In the genomic region with DNA sequence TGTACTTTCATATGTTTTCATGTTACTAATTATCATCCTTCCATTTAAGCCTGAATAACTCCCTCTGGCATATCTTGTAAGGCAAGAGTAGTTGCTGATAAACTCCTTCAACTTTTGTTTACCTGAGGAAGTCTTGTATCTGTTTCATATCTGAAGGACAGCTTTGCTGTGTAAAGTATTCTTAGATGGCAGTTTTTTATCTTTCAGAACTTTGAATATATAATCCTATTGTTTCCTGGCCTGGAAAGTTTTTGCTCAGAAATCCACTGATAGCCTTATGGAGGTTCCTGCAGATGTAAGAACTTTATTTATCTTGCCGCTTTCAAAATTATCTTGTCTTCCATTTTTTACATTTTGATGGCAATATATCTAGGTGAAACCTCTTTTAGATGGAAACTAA, we compare ENCODE assay signal across 31 cellular contexts.
"Had no signal": no experiment of that assay in that cellular context is flagged by ENCODE, and none has a peak within 500 bp of the region (broad histone marks: within the 10 kb centered on the region; RNA-seq: fewer than 3 reads in every experiment).

No MANE protein-coding gene starts in this region.

- H3K4me1 Mint-ChIP-seq: naive thymus-derived CD4-positive, alpha-beta T cell; natural killer cell; nephron; neural progenitor cell; stimulated activated memory B cell treated with anti-CD40 and anti-IgM and Interleukin-4, amounts not matched to agents 10 μg/mL and 1 μg/mL and 100 μg/mL, for 72 hours; stimulated activated naive CD8-positive, alpha-beta T cell treated with anti-CD3 and anti-CD28 coated beads, Interleukin-15, amount 100 ng/mL, for 72 hours had no signal

- H3K36me3 ChIP-seq: ovary, prostate gland, suprapubic skin, tibial artery, transverse colon, upper lobe of right lung, uterus had no signal

- H3K4me3 Mint-ChIP-seq: naive thymus-derived CD4-positive, alpha-beta T cell; natural killer cell; nephron; neural progenitor cell; stimulated activated memory B cell treated with anti-CD40 and anti-IgM and Interleukin-4, amounts not matched to agents 10 μg/mL and 1 μg/mL and 100 μg/mL, for 72 hours; stimulated activated naive CD8-positive, alpha-beta T cell treated with anti-CD3 and anti-CD28 coated beads, Interleukin-15, amount 100 ng/mL, for 72 hours; type B pancreatic cell had no signal

- H3K4me3 ChIP-seq: neural progenitor cell, ovary, prostate gland, skin epidermis, smooth muscle cell, spleen, suprapubic skin, testis, tibial artery, transverse colon, upper lobe of right lung, uterus had no signal

- H3K9me3 ChIP-seq: ovary, prostate gland, testis had no signal

- H3K27ac ChIP-seq: neural progenitor cell, ovary, parathyroid adenoma, prostate gland, skin epidermis, spleen, suprapubic skin, testis, tibial artery, transverse colon, upper lobe of right lung, uterus had no signal

- ATAC-seq: naive thymus-derived CD4-positive, alpha-beta T cell; natural killer cell; right cardiac atrium; sciatic nerve; stimulated activated memory B cell treated with anti-CD40 and anti-IgM and Interleukin-4, amounts not matched to agents 10 μg/mL and 1 μg/mL and 100 μg/mL, for 72 hours; stimulated activated naive CD8-positive, alpha-beta T cell treated with anti-CD3 and anti-CD28 coated beads, Interleukin-15, amount 100 ng/mL, for 72 hours; stimulated activated naive CD8-positive, alpha-beta T cell treated with anti-CD3 and anti-CD28 coated beads, Interleukin-15, Interleukin-2, amounts not matched to agents 100 U/mL and 50 U/mL, for 24 hours; upper lobe of right lung had no signal

- H3K27ac Mint-ChIP-seq: naive thymus-derived CD4-positive, alpha-beta T cell; natural killer cell; nephron; neural progenitor cell; stimulated activated memory B cell treated with anti-CD40 and anti-IgM and Interleukin-4, amounts not matched to agents 10 μg/mL and 1 μg/mL and 100 μg/mL, for 72 hours; stimulated activated naive CD8-positive, alpha-beta T cell treated with anti-CD3 and anti-CD28 coated beads, Interleukin-15, amount 100 ng/mL, for 72 hours; type B pancreatic cell had no signal

- H3K27me3 ChIP-seq: ovary, spleen, testis, tibial artery, transverse colon, upper lobe of right lung, uterus had no signal

- H3K27me3 Mint-ChIP-seq: naive thymus-derived CD4-positive, alpha-beta T cell; stimulated activated memory B cell treated with anti-CD40 and anti-IgM and Interleukin-4, amounts not matched to agents 10 μg/mL and 1 μg/mL and 100 μg/mL, for 72 hours; stimulated activated naive CD8-positive, alpha-beta T cell treated with anti-CD3 and anti-CD28 coated beads, Interleukin-15, amount 100 ng/mL, for 72 hours; type B pancreatic cell had no signal

- H3K4me1 ChIP-seq: neural progenitor cell, parathyroid adenoma, prostate gland, spleen, suprapubic skin, testis, tibial artery, transverse colon, upper lobe of right lung, uterus had no signal

- H3K9ac ChIP-seq: neural progenitor cell, parathyroid adenoma had no signal

- DNase-seq: naive thymus-derived CD4-positive, alpha-beta T cell; natural killer cell; occipital lobe; ovary; posterior cingulate gyrus; right cardiac atrium; spleen; stimulated activated CD4-positive, alpha-beta T cell treated with anti-CD3 and anti-CD28 coated beads, Interleukin-12 subunit alpha, Interleukin-12 subunit beta, amount 100 ng/mL, for 4 hours; stimulated activated CD4-positive, alpha-beta T cell treated with anti-CD3 and anti-CD28 coated beads, Interleukin-1b, Interleukin-23, amount 100 ng/mL, for 48 hours; stimulated activated CD4-positive, alpha-beta T cell treated with anti-CD3 and anti-CD28 coated beads, Interleukin-4, amount 100 ng/mL, for 1 hour; stimulated activated CD4-positive, alpha-beta T cell treated with anti-CD3 and anti-CD28 coated beads, Interleukin-4, amount 100 ng/mL, for 4 hours; stimulated activated CD8-positive, alpha-beta memory T cell treated with anti-CD3 and anti-CD28 coated beads, Interleukin-4, amount 100 ng/mL, for 48 hours; stimulated activated naive CD4-positive, alpha-beta T cell; stimulated activated naive CD8-positive, alpha-beta T cell treated with anti-CD3 and anti-CD28 coated beads, Interleukin-15, amount 100 ng/mL, for 72 hours; stimulated activated naive CD8-positive, alpha-beta T cell treated with anti-CD3 and anti-CD28 coated beads, Interleukin-15, Interleukin-2, amounts not matched to agents 100 U/mL and 50 U/mL, for 24 hours; substantia nigra; testis; tibial artery; transverse colon; upper lobe of right lung; uterus had no signal
